Comparison of ENCODE assay signal across 8 cellular contexts in genomic region chr17:74873036-74873873, GRCh38. TPM values are rescaled to one million over a fixed set of nuclear protein-coding genes. Genes with fewer than 3 reads are reported as not detected.
A peak's percentile ranks its signal among the peaks of the same experiment; 100 is the strongest.
DNase-seq lines count a peak whose midpoint lies in the region; ATAC-seq and TF ChIP-seq lines count a peak whose summit lies in the region.

No MANE protein-coding gene starts in this region.

- TF ChIP-seq CTCF in GM12875 (IDR thresholded peaks at IDR 0.05; ENCODE audit: borderline replicate concordance, insufficient read depth, low read depth, low read length): no peak
- no peak for TF ChIP-seq CTCF in SU-DHL-6 (IDR thresholded peaks at IDR 0.05; ENCODE audit: insufficient read depth, low read length, poor library complexity, severe bottlenecking)
- TF ChIP-seq CTCF in ovary (IDR thresholded peaks at IDR 0.05): no peak
- TF ChIP-seq CTCF in thyroid gland (IDR thresholded peaks at IDR 0.05): no peak

- DNase-seq in NCI-H1417 (lab: John Stamatoyannopoulos, UW) (peak; percentile 99 to 100 (median 100)), Right ventricle myocardium superior (peak; percentile 100), ovary (peak; percentile 99 to 100 (median 100)), thyroid gland (peak; percentile 99 to 100)
- DNase-seq in activated naive CD8-positive, alpha-beta T cell treated with anti-CD3 and anti-CD28 coated beads, Interleukin-2, amount 50 U/mL, for 24 hours: peak; percentile 99

- H2AFZ ChIP-seq in SU-DHL-6 (ENCODE audit: low read depth, low read length, severe bottlenecking): peak overlapping the region; percentile 39

- H3K9me3 ChIP-seq in SU-DHL-6 (ENCODE audit: insufficient read depth, low read length) (no peaks in the 10 kb centered on the region), ovary (no peaks in the 10 kb centered on the region), thyroid gland (no peaks in the 10 kb centered on the region)

- intact Hi-C loops in Right ventricle myocardium superior (cut with DNase I): no loop called here
- intact Hi-C loops in ovary (cut with DNase I): no loop called here
- intact Hi-C loops in thyroid gland (cut with DNase I): no loop called here

- H3K9me3 Mint-ChIP-seq in activated naive CD8-positive, alpha-beta T cell treated with anti-CD3 and anti-CD28 coated beads, Interleukin-2, amount 50 U/mL, for 24 hours: no peaks in the 10 kb centered on the region

- H3K27ac Mint-ChIP-seq in activated naive CD8-positive, alpha-beta T cell treated with anti-CD3 and anti-CD28 coated beads, Interleukin-2, amount 50 U/mL, for 24 hours: peak overlapping the region; percentile 87

- no peaks in the 10 kb centered on the region for H4K20me1 ChIP-seq in SU-DHL-6 (ENCODE audit: low read depth, low read length)

- H3K9ac ChIP-seq in SU-DHL-6 (ENCODE audit: low read length): peak overlapping the region; percentile 88

- H3K79me2 ChIP-seq in SU-DHL-6 (ENCODE audit: insufficient read depth, low read length): no peaks in the 10 kb centered on the region

- H3K4me3 Mint-ChIP-seq in activated naive CD8-positive, alpha-beta T cell treated with anti-CD3 and anti-CD28 coated beads, Interleukin-2, amount 50 U/mL, for 24 hours: peak overlapping the region; percentile 97

- H3K4me1 ChIP-seq in ovary (ENCODE audit: insufficient read depth) (peaks cover 17% of the 10 kb centered on the region), thyroid gland (peaks cover 17 to 37% of the 10 kb centered on the region in 2 donors)

- H3K27ac ChIP-seq in SU-DHL-6 (ENCODE audit: low read depth, low read length) (peak overlapping the region; percentile 64), ovary (peak overlapping the region in 1 of 2 donors; percentile 77), thyroid gland (peak overlapping the region; percentile 83 to 88 (median 86))

- H3K4me1 Mint-ChIP-seq in activated naive CD8-positive, alpha-beta T cell treated with anti-CD3 and anti-CD28 coated beads, Interleukin-2, amount 50 U/mL, for 24 hours: peaks cover 21% of the 10 kb centered on the region

- H3K36me3 Mint-ChIP-seq in activated naive CD8-positive, alpha-beta T cell treated with anti-CD3 and anti-CD28 coated beads, Interleukin-2, amount 50 U/mL, for 24 hours (ENCODE audit: low read depth): no peaks in the 10 kb centered on the region

- H3K4me3 ChIP-seq in GM12875 (ENCODE audit: low read depth, low read length): peak overlapping the region; percentile 65
- peak overlapping the region; percentile 97 for H3K4me3 ChIP-seq in SU-DHL-6 (ENCODE audit: insufficient read depth, low read length, poor library complexity, severe bottlenecking)
- peak overlapping the region; percentile 67 for H3K4me3 ChIP-seq in ovary
- peak overlapping the region in 2 of 3 donors; percentile 48 to 82 for H3K4me3 ChIP-seq in thyroid gland (replicated peaks in 1 of 3)

- 0% methylated on average over 44 to 55 of the region's 55 CpGs for WGBS in ovary, 3 donors
- 0 to 1% methylated on average over 34 to 35 of the region's 55 CpGs for WGBS in thyroid gland, 2 donors

- ATAC-seq in HG02763 (IDR thresholded peaks at IDR 0.05; ENCODE audit: unreplicated experiment) (peak; percentile 94), Right ventricle myocardium superior (ENCODE audit: poor library complexity) (peak; percentile 94)
- ATAC-seq in activated naive CD8-positive, alpha-beta T cell treated with anti-CD3 and anti-CD28 coated beads, Interleukin-2, amount 50 U/mL, for 24 hours: peak; percentile 95

- no peaks in the 10 kb centered on the region for H3K36me3 ChIP-seq in SU-DHL-6 (ENCODE audit: low read length)
- no peaks in the 10 kb centered on the region for H3K36me3 ChIP-seq in ovary
- no peaks in the 10 kb centered on the region for H3K36me3 ChIP-seq in thyroid gland

- peak; percentile 75 for TF ChIP-seq EP300 in ovary (IDR thresholded peaks at IDR 0.05)

- peaks cover 3% of the 10 kb centered on the region for H3K27me3 Mint-ChIP-seq in activated naive CD8-positive, alpha-beta T cell treated with anti-CD3 and anti-CD28 coated beads, Interleukin-2, amount 50 U/mL, for 24 hours

- TF ChIP-seq POLR2A in ovary (IDR thresholded peaks at IDR 0.05) (peak; percentile 96), thyroid gland (IDR thresholded peaks at IDR 0.05) (peak; percentile 90 to 92)

- H3K9me2 ChIP-seq in SU-DHL-6 (replicated peaks; ENCODE audit: insufficient read depth, low read length): no peaks in the 10 kb centered on the region

- H3K4me2 ChIP-seq in SU-DHL-6 (ENCODE audit: low read depth, low read length, poor library complexity, severe bottlenecking): peak overlapping the region; percentile 94

- H3K27me3 ChIP-seq in SU-DHL-6 (ENCODE audit: low read length): no peaks in the 10 kb centered on the region
- H3K27me3 ChIP-seq in ovary: no peaks in the 10 kb centered on the region
- H3K27me3 ChIP-seq in thyroid gland: no peaks in the 10 kb centered on the region

- no peaks in the 10 kb centered on the region; the same call in 1 of the 2 replicates for H3F3A ChIP-seq in SU-DHL-6 (ENCODE audit: insufficient read depth)

RNA-seq across cellular contexts. Expression of gene FDXR, which starts 0.5 kb away (rescaled TPM):
- total RNA-seq in Right ventricle myocardium superior (4.6 TPM), ovary (10 to 100 TPM; 11.1 to 50.8 (median 43.4) TPM), thyroid gland (10 to 100 TPM in 2 of 4 donors, 1 to 10 TPM in 2; 5.9 to 18.6 (median 10.2) TPM)
- polyA plus RNA-seq in ovary: 10 to 100 TPM; 13.6 to 26.5 TPM

RNA-seq across cellular contexts. Expression of gene GRIN2C, which starts 13.6 kb away (rescaled TPM):
- total RNA-seq in Right ventricle myocardium superior (0.65 TPM), ovary (under 1 TPM; 0.11 to 0.82 (median 0.32) TPM), thyroid gland (100 to 1,000 TPM in 2 of 4 donors, 10 to 100 TPM in 2; 63.4 to 120 (median 94.0) TPM)
- under 1 TPM; 0.36 to 0.58 TPM for polyA plus RNA-seq in ovary

RNA-seq across cellular contexts. Expression of gene FADS6, which starts 20.2 kb away (rescaled TPM):
- not detected for total RNA-seq in Right ventricle myocardium superior
- under 1 TPM in 1 of 7 donors, not detected in 6; 0.42 TPM for total RNA-seq in ovary
- under 1 TPM in 1 of 2 donors, not detected in 1; 0.12 TPM for polyA plus RNA-seq in ovary
- not detected for total RNA-seq in thyroid gland

RNA-seq across cellular contexts. Expression of gene USH1G, which starts 49.8 kb away (rescaled TPM):
- total RNA-seq in Right ventricle myocardium superior (not detected), ovary (1 to 10 TPM in 4 of 7 donors, under 1 TPM in 3; 0.57 to 1.4 (median 1.1) TPM), thyroid gland (not detected)
- polyA plus RNA-seq in ovary: under 1 TPM; 0.08 to 0.29 TPM

RNA-seq across cellular contexts. Expression of gene OTOP2, which starts 50.8 kb away (rescaled TPM):
- total RNA-seq in Right ventricle myocardium superior: not detected
- total RNA-seq in ovary: not detected
- polyA plus RNA-seq in ovary: not detected
- not detected for total RNA-seq in thyroid gland

Comparison
In these comparisons a context has a peak if more than half of its experiments do, and no peak if none do; other contexts are left out.
1. RNA of gene GRIN2C, which starts 13.6 kb away (total RNA-seq): 63.4 to 120 TPM in thyroid gland; 0.65 TPM in Right ventricle myocardium superior (single experiment) and 0.11 to 0.82 TPM in ovary; every median in the first group is over 10 times any median in the second.
2. Peak in every context shown above with its lines, with median percentiles within 50 percentile points of each other: H3K4me3 ChIP-seq, ATAC-seq and DNase-seq.